ENCODE assay signal across 13 cellular contexts in the genomic region with DNA sequence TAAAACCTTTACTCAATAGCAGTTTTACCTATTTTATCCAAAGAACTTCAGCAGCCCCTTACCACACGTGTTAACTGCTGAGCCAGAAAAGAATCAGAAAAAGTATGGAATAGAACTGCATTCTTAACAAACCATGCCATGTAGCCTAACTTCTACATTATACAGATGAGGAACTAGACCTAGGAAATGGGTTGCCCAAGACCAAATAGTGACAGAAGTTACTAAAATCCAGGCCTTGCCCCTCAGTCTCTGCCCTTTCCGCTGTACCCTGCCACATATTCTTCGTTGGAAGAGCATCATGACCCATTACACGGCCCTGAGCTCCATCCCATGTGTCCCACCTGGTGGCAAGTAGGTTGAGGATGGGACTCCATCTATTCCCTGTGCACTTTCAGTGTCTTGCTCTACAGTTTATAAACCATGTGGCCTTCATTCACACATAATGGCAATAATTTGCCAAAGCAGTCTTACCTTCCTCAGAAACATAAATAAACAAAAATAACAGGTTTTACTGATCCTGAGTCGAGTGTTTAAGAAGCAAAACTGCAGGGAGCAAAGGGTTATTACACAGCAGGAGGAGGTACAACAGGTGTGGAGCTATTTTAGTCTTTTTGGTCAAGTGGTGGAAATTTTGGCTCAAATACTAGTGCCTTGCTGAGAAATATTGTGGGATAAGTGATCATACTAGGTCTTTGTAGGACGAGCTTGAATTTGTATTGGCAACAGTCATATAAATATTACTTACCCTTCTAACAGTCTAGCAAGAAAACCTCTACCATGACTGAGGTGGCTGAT.
"Had no signal": no experiment of that assay in that cellular context is flagged by ENCODE, and none has a peak within 500 bp of the region (broad histone marks: within the 10 kb centered on the region; RNA-seq: fewer than 3 reads in every experiment).

No MANE protein-coding gene starts in this region.

- H3K27me3 ChIP-seq: ascending aorta, gastrocnemius medialis, neural progenitor cell, pancreas, upper lobe of left lung had no signal

- H3K27ac ChIP-seq: ascending aorta, coronary artery, gastrocnemius medialis, neural progenitor cell, pancreas, upper lobe of left lung had no signal

- H3K9me3 ChIP-seq: ascending aorta, gastrocnemius medialis, pancreas, upper lobe of left lung had no signal

- DNase-seq: activated CD4-positive, alpha-beta T cell treated with anti-CD3 and anti-CD28 coated beads, Interleukin-2, amount 50 U/mL, for 4 hours; activated CD4-positive, CD25-positive, alpha-beta regulatory T cell treated with anti-CD3 and anti-CD28 coated beads, Interleukin-2, amount 50 U/mL, for 72 hours; activated naive CD4-positive, alpha-beta T cell; activated naive CD8-positive, alpha-beta T cell treated with anti-CD3 and anti-CD28 coated beads, Interleukin-2, amount 50 U/mL, for 24 hours; activated T-cell treated with anti-CD3 and anti-CD28 coated beads, Interleukin-2, amount 50 U/mL, for 48 hours; effector CD4-positive, alpha-beta T cell; gastrocnemius medialis; pancreas; stimulated activated CD4-positive, alpha-beta T cell treated with anti-CD3 and anti-CD28 coated beads, Interleukin-2, amount 100 ng/mL, for 48 hours; upper lobe of left lung had no signal

- H3K4me1 ChIP-seq: ascending aorta, neural progenitor cell, pancreas, upper lobe of left lung had no signal

- H3K36me3 ChIP-seq: neural progenitor cell, pancreas had no signal

- H3K4me3 ChIP-seq: ascending aorta, coronary artery, gastrocnemius medialis, neural progenitor cell, pancreas, upper lobe of left lung had no signal

- ATAC-seq: activated naive CD8-positive, alpha-beta T cell treated with anti-CD3 and anti-CD28 coated beads, Interleukin-2, amount 50 U/mL, for 24 hours had no signal
